In genomic region chr10:4151466-4151865, GRCh38 we compare ENCODE assay signal across 21 cellular contexts.
A peak's percentile ranks its signal among the peaks of the same experiment; 100 is the strongest.
DNase-seq lines count a peak whose midpoint lies in the region; ATAC-seq, FAIRE-seq and TF ChIP-seq lines count a peak whose summit lies in the region.
"Had no signal": no experiment of that assay in that cellular context is flagged by ENCODE, and none has a peak within 500 bp of the region (broad histone marks: within the 10 kb centered on the region; RNA-seq: fewer than 3 reads in every experiment).

No MANE protein-coding gene starts in this region.

- H2BK120ac ChIP-seq in mesenchymal stem cell (ENCODE audit: low read depth, low read length), result no peak overlapping the region

- H3K79me1 ChIP-seq in mesenchymal stem cell (replicated peaks; ENCODE audit: low read length, poor library complexity, severe bottlenecking), result no peaks in the 10 kb centered on the region

- no peak overlapping the region for H2BK15ac ChIP-seq in mesenchymal stem cell (ENCODE audit: low read depth, poor library complexity, severe bottlenecking)

- peak overlapping the region in 1 of 2 experiments; percentile 9 for H3K14ac ChIP-seq in mesenchymal stem cell (ENCODE audit: low read length in 2 of 2)

- H3K9ac ChIP-seq in Loucy (ENCODE audit: low read depth, low read length, poor library complexity, severe bottlenecking) (no peak overlapping the region), mesenchymal stem cell (ENCODE audit: low read length) (no peak overlapping the region)

- no peaks in the 10 kb centered on the region for H3K4me1 ChIP-seq in Loucy (ENCODE audit: insufficient read depth, low read length, poor library complexity, severe bottlenecking)
- H3K4me1 ChIP-seq in mesenchymal stem cell (ENCODE audit: control insufficient read depth, insufficient read depth, low read depth, low read length), result peaks cover 3% of the 10 kb centered on the region
- H3K4me1 ChIP-seq: left lung had no signal

- H3K23ac ChIP-seq in mesenchymal stem cell (ENCODE audit: low read length in 2 of 2), result no peak overlapping the region

- H3K27ac ChIP-seq in C4-2B (no peak overlapping the region), mesenchymal stem cell (ENCODE audit: low read length, poor library complexity, severe bottlenecking) (no peak overlapping the region)
- H3K27ac ChIP-seq: left lung, thoracic aorta had no signal

- TF ChIP-seq POLR2A in H54 (IDR thresholded peaks at IDR 0.05; ENCODE audit: low read depth, low read length), result no peak

- H3K9me3 ChIP-seq in Loucy (ENCODE audit: insufficient read depth, low read depth, low read length) (no peaks in the 10 kb centered on the region), mesenchymal stem cell (ENCODE audit: control insufficient read depth, low read length) (no peaks in the 10 kb centered on the region)
- H3K9me3 ChIP-seq: left lung, thoracic aorta had no signal

- no peaks in the 10 kb centered on the region for H3K36me3 Mint-ChIP-seq in endothelial cell (ENCODE audit: low read depth, unreplicated experiment)
- H3K36me3 Mint-ChIP-seq: brain had no signal

- H2BK5ac ChIP-seq in mesenchymal stem cell (ENCODE audit: low read depth, low read length, poor library complexity, severe bottlenecking), result no peak overlapping the region

- H3F3A ChIP-seq in Loucy (ENCODE audit: low read depth), result no peaks in the 10 kb centered on the region

- 54% methylated on average over 15 of the region's 16 CpGs for WGBS in mesenchymal stem cell

- H3K4me3 Mint-ChIP-seq in endothelial cell (ENCODE audit: unreplicated experiment), result no peak overlapping the region
- H3K4me3 Mint-ChIP-seq: activated B cell treated with CpG ODN at 0.5 μM for 24 hours; brain; T-helper 1 cell treated with Interleukin-12 subunit alpha and Interleukin-12 subunit beta and Interleukin-4 antibody, amounts not matched to agents 30 μg/mL and 1 μg/mL, for 36 hours had no signal

- H3K27me3 Mint-ChIP-seq in endothelial cell (ENCODE audit: unreplicated experiment), result no peaks in the 10 kb centered on the region
- H3K27me3 Mint-ChIP-seq: activated B cell treated with CpG ODN at 0.5 μM for 24 hours had no signal

- H3K27ac Mint-ChIP-seq in endothelial cell (ENCODE audit: unreplicated experiment), result no peak overlapping the region
- H3K27ac Mint-ChIP-seq: activated B cell treated with CpG ODN at 0.5 μM for 24 hours; brain; T-helper 1 cell treated with Interleukin-12 subunit alpha and Interleukin-12 subunit beta and Interleukin-4 antibody, amounts not matched to agents 30 μg/mL and 1 μg/mL, for 36 hours had no signal

- peak overlapping the region; percentile 30 for H4K8ac ChIP-seq in mesenchymal stem cell (ENCODE audit: low read length)

- H3K36me3 ChIP-seq in Loucy (ENCODE audit: insufficient read depth, low read length) (no peaks in the 10 kb centered on the region), mesenchymal stem cell (ENCODE audit: control insufficient read depth in 1 of 2, insufficient read depth in 2 of 2, low read depth in 1 of 2, low read length in 2 of 2) (no peaks in the 10 kb centered on the region)
- H3K36me3 ChIP-seq: left lung, thoracic aorta had no signal

- H2BK12ac ChIP-seq in mesenchymal stem cell (ENCODE audit: low read length in 2 of 2), result peak overlapping the region in 1 of 2 experiments; percentile 16

- peak overlapping the region in 1 of 2 experiments; percentile 4 for H3K18ac ChIP-seq in mesenchymal stem cell (ENCODE audit: low read depth in 1 of 2, low read length in 2 of 2)

- H4K20me1 ChIP-seq in Loucy (ENCODE audit: insufficient read depth, low read length, poor library complexity, severe bottlenecking), result no peaks in the 10 kb centered on the region

- no peaks in the 10 kb centered on the region for H3K9me3 Mint-ChIP-seq in endothelial cell (ENCODE audit: unreplicated experiment)

- H3K27me3 ChIP-seq in Loucy (ENCODE audit: insufficient read depth, low read length, poor library complexity, severe bottlenecking) (no peaks in the 10 kb centered on the region), mesenchymal stem cell (ENCODE audit: control insufficient read depth in 1 of 2, insufficient read depth in 1 of 2, low read length in 2 of 2) (no peaks in the 10 kb centered on the region)
- H3K27me3 ChIP-seq: left lung had no signal

- DNase-seq in endothelial cell (ENCODE audit: low spot score), result peak; percentile 26
- DNase-seq in mesenchymal stem cell, result no peak
- no peak for DNase-seq in putamen (ENCODE audit: low spot score)
- DNase-seq in DMS153 (lab: John Stamatoyannopoulos, UW), result no peak
- DNase-seq in H54 (ENCODE audit: insufficient read length, low spot score), result no peak
- DNase-seq: activated B cell treated with CpG ODN at 0.5 μM for 24 hours; activated CD8-positive, alpha-beta memory T cell treated with anti-CD3 and anti-CD28 coated beads for 24 hours; activated naive CD4-positive, alpha-beta T cell treated with anti-CD3 and anti-CD28 coated beads, Interleukin-2, amount 50 U/mL, for 16 hours; activated T-cell treated with anti-CD3 and anti-CD28 coated beads, Interleukin-2, amount 50 U/mL, for 48 hours; cortex of kidney; left lung; NCI-H1105; NCI-H69; nucleus accumbens; SIG-M5 had no signal

- H2AFZ ChIP-seq in Loucy (ENCODE audit: low read length) (no peak overlapping the region), mesenchymal stem cell (ENCODE audit: low read depth, low read length) (peak overlapping the region; percentile 27)

- H3K9me2 ChIP-seq in Loucy (replicated peaks; ENCODE audit: low read depth, low read length), result no peaks in the 10 kb centered on the region

- peak overlapping the region; percentile 39 for H4K91ac ChIP-seq in mesenchymal stem cell (ENCODE audit: low read length)

- H3K4me2 ChIP-seq in Loucy (ENCODE audit: low read depth, low read length, poor library complexity, severe bottlenecking) (no peak overlapping the region), mesenchymal stem cell (ENCODE audit: low read length, poor library complexity, severe bottlenecking) (no peak overlapping the region)

- H3K4me3 ChIP-seq in Loucy (ENCODE audit: low read length, poor library complexity, severe bottlenecking) (no peak overlapping the region), mesenchymal stem cell (ENCODE audit: insufficient read depth in 1 of 2, low read depth in 1 of 2, low read length in 2 of 2) (no peak overlapping the region)
- H3K4me3 ChIP-seq: left lung, thoracic aorta had no signal

- H3K4me1 Mint-ChIP-seq in endothelial cell (ENCODE audit: unreplicated experiment), result peaks cover 14% of the 10 kb centered on the region
- H3K4me1 Mint-ChIP-seq: activated B cell treated with CpG ODN at 0.5 μM for 24 hours, brain had no signal

- no peaks in the 10 kb centered on the region for H3K79me2 ChIP-seq in Loucy (ENCODE audit: insufficient read depth, low read length)

- ATAC-seq in HG03442 (IDR thresholded peaks at IDR 0.05; ENCODE audit: unreplicated experiment), result no peak
- ATAC-seq: left lung had no signal

- no peak overlapping the region for H3K4ac ChIP-seq in mesenchymal stem cell (ENCODE audit: low read depth in 1 of 2, low read length in 2 of 2)

- FAIRE-seq in H54 (lab: Jason Lieb, UNC), result no peak

- peak; percentile 19 for TF ChIP-seq CTCF in C4-2B (conservative IDR thresholded peaks at IDR 0.05)
- peak; percentile 40 for TF ChIP-seq CTCF in Loucy (conservative IDR thresholded peaks at IDR 0.05; ENCODE audit: low read length)
- TF ChIP-seq CTCF in endothelial cell (IDR thresholded peaks at IDR 0.05; ENCODE audit: unreplicated experiment), result no peak

- H2AK5ac ChIP-seq in mesenchymal stem cell (ENCODE audit: low read length, severe bottlenecking), result no peak overlapping the region
